In genomic region chr7:68938151-68938550, GRCh38 we compare ENCODE assay signal across 5 cellular contexts.
"Had no signal": no experiment of that assay in that cellular context is flagged by ENCODE, and none has a peak within 500 bp of the region (broad histone marks: within the 10 kb centered on the region; RNA-seq: fewer than 3 reads in every experiment).

No MANE protein-coding gene starts in this region.

- DNase-seq: GM23248, GOT3, H7, HFFc6, KBM-7 had no signal
